8 cellular contexts compared by ENCODE assay signal in genomic region chr12:46473634-46474201, GRCh38.
A peak's percentile ranks its signal among the peaks of the same experiment; 100 is the strongest.
DNase-seq lines count a peak whose midpoint lies in the region; ATAC-seq and TF ChIP-seq lines count a peak whose summit lies in the region.

No MANE protein-coding gene starts in this region.

- H3K36me3 Mint-ChIP-seq in activated CD4-positive, alpha-beta T cell treated with anti-CD3 and anti-CD28 coated beads for 36 hours (ENCODE audit: low read depth), result no peaks in the 10 kb centered on the region
- no peaks in the 10 kb centered on the region for H3K36me3 Mint-ChIP-seq in H9 (ENCODE audit: insufficient read depth in 1 of 3, low read depth in 3 of 3)
- H3K36me3 Mint-ChIP-seq in WTC11, result no peaks in the 10 kb centered on the region
- H3K36me3 Mint-ChIP-seq in progenitor cell of endocrine pancreas (ENCODE audit: insufficient read depth), result no peaks in the 10 kb centered on the region

- no peak overlapping the region for H2BK15ac ChIP-seq in H9 (ENCODE audit: low read depth, low read length)

- H3K23me2 ChIP-seq in H9 (ENCODE audit: insufficient read length, low read depth, low read length, poor library complexity, severe bottlenecking), result no peaks in the 10 kb centered on the region

- no peak overlapping the region for H3K27ac ChIP-seq in H9 (ENCODE audit: insufficient read length, low read depth, low read length)

- H3K4me3 Mint-ChIP-seq in activated CD4-positive, alpha-beta T cell treated with anti-CD3 and anti-CD28 coated beads for 36 hours, result no peak overlapping the region
- no peak overlapping the region for H3K4me3 Mint-ChIP-seq in H9
- no peak overlapping the region for H3K4me3 Mint-ChIP-seq in WTC11
- peak overlapping the region; percentile 35 for H3K4me3 Mint-ChIP-seq in progenitor cell of endocrine pancreas (ENCODE audit: low read depth)

- H3K9ac ChIP-seq in H9 (ENCODE audit: extremely low read depth, insufficient read length, low read length), result no peak overlapping the region

- H3K27ac Mint-ChIP-seq in activated CD4-positive, alpha-beta T cell treated with anti-CD3 and anti-CD28 coated beads for 36 hours, result peak overlapping the region; percentile 69
- H3K27ac Mint-ChIP-seq in H9, result peak overlapping the region in 2 of 3 experiments; percentile 80 to 95; a peak in 5 of 7 replicates
- peak overlapping the region; percentile 73 for H3K27ac Mint-ChIP-seq in WTC11
- H3K27ac Mint-ChIP-seq in progenitor cell of endocrine pancreas, result peak overlapping the region; percentile 98

- H3K4me3 ChIP-seq in MG63, result no peak overlapping the region

- H4K91ac ChIP-seq in H9 (ENCODE audit: insufficient read length, low read depth, low read length), result no peak overlapping the region

- H3K9me3 ChIP-seq in H9 (ENCODE audit: control insufficient read depth, low read depth, low read length) (no peaks in the 10 kb centered on the region), MG63 (no peaks in the 10 kb centered on the region; the same call in 1 of the 2 replicates)

- no peak overlapping the region for H4K5ac ChIP-seq in H9 (ENCODE audit: insufficient read length, low read depth, low read length)

- H2BK12ac ChIP-seq in H9 (ENCODE audit: insufficient read length, low read depth, low read length), result no peak overlapping the region

- H4K20me1 ChIP-seq in H9 (ENCODE audit: control insufficient read depth, insufficient read depth, insufficient read length), result no peaks in the 10 kb centered on the region

- no peak overlapping the region for H3K18ac ChIP-seq in H9 (ENCODE audit: insufficient read length, low read depth, low read length)

- H3K9me3 Mint-ChIP-seq in activated CD4-positive, alpha-beta T cell treated with anti-CD3 and anti-CD28 coated beads for 36 hours (ENCODE audit: low read depth), result no peaks in the 10 kb centered on the region
- H3K9me3 Mint-ChIP-seq in H9, result no peaks in the 10 kb centered on the region
- no peaks in the 10 kb centered on the region for H3K9me3 Mint-ChIP-seq in WTC11
- H3K9me3 Mint-ChIP-seq in progenitor cell of endocrine pancreas (ENCODE audit: low read depth), result no peaks in the 10 kb centered on the region

- H3K79me1 ChIP-seq in H9 (ENCODE audit: insufficient read depth, low read depth, low read length, poor library complexity, severe bottlenecking), result no peaks in the 10 kb centered on the region

- H3K23ac ChIP-seq in H9 (ENCODE audit: insufficient read length, low read depth, low read length), result no peak overlapping the region

- intact Hi-C loops in activated CD4-positive, alpha-beta T cell treated with anti-CD3 and anti-CD28 coated beads for 36 hours (cut with DNase I, micrococcal nuclease), result loop anchor here in 1 of 2 experiments (5.0 kb wide), 1 partner anchor 44 kb away; no protein-coding TSS in a partner anchor

- no peaks in the 10 kb centered on the region for H3K79me2 ChIP-seq in H9 (ENCODE audit: insufficient read depth, low read length)

- DNase-seq in activated CD4-positive, alpha-beta T cell treated with anti-CD3 and anti-CD28 coated beads for 36 hours, result no peak
- no peak for DNase-seq in activated CD4-positive, alpha-beta T cell treated with anti-CD3 and anti-CD28 coated beads for 4 hours
- DNase-seq in H9 (no peak), MG63 (peak; percentile 93), WTC11 (ENCODE audit: low spot score) (no peak), globus pallidus (ENCODE audit: low spot score) (peak; percentile 37), progenitor cell of endocrine pancreas (ENCODE audit: low spot score, unreplicated experiment) (no peak)
- DNase-seq in activated effector memory CD4-positive, alpha-beta T cell treated with anti-CD3 and anti-CD28 coated beads, Interleukin-2, amount 50 U/mL, for 16 hours, result no peak

- peaks cover 4% of the 10 kb centered on the region for H3K36me3 ChIP-seq in MG63

- no peak overlapping the region for H2BK120ac ChIP-seq in H9 (ENCODE audit: low read depth, low read length, poor library complexity, severe bottlenecking)

- H3T11ph ChIP-seq in H9 (ENCODE audit: low read length), result no peak overlapping the region

- H2AK5ac ChIP-seq in H9 (ENCODE audit: insufficient read length, low read length), result no peak overlapping the region

- no peak overlapping the region for H2AFZ ChIP-seq in H9 (ENCODE audit: low read length)

- TF ChIP-seq CTCF in H9 (conservative IDR thresholded peaks at IDR 0.05) (no peak), WTC11 (IDR thresholded peaks at IDR 0.05) (no peak), progenitor cell of endocrine pancreas (IDR thresholded peaks at IDR 0.05; ENCODE audit: unreplicated experiment) (no peak)

- H3K4ac ChIP-seq in H9 (ENCODE audit: low read depth, low read length), result no peak overlapping the region

- no peaks in the 10 kb centered on the region; the same call in 1 of the 2 replicates for H3K4me1 ChIP-seq in H9 (ENCODE audit: insufficient read depth, low read length)

- no peak overlapping the region for H3K56ac ChIP-seq in H9 (ENCODE audit: insufficient read length, low read depth, low read length)

- no peak overlapping the region for H2BK5ac ChIP-seq in H9 (ENCODE audit: insufficient read length, low read length)

- H3K4me1 Mint-ChIP-seq in activated CD4-positive, alpha-beta T cell treated with anti-CD3 and anti-CD28 coated beads for 36 hours, result peaks cover 19% of the 10 kb centered on the region
- H3K4me1 Mint-ChIP-seq in H9, result peaks cover 11 to 14% of the 10 kb centered on the region in 2 experiments
- peaks cover 18% of the 10 kb centered on the region for H3K4me1 Mint-ChIP-seq in WTC11
- H3K4me1 Mint-ChIP-seq in progenitor cell of endocrine pancreas (ENCODE audit: low read depth), result peaks cover 11% of the 10 kb centered on the region

- no peaks in the 10 kb centered on the region for H3K27me3 Mint-ChIP-seq in activated CD4-positive, alpha-beta T cell treated with anti-CD3 and anti-CD28 coated beads for 36 hours
- H3K27me3 Mint-ChIP-seq in H9 (ENCODE audit: low read depth) (no peaks in the 10 kb centered on the region), WTC11 (ENCODE audit: low read depth) (no peaks in the 10 kb centered on the region), progenitor cell of endocrine pancreas (no peaks in the 10 kb centered on the region)

- POLR2A ChIA-PET in activated CD4-positive, alpha-beta T cell treated with anti-CD3 and anti-CD28 coated beads for 36 hours (lab: Charles Lee), result no interaction called here
- POLR2A ChIA-PET in WTC11 (lab: Charles Lee), result no interaction called here

- no peak overlapping the region for H3K14ac ChIP-seq in H9 (ENCODE audit: insufficient read depth, low read length)

- CTCF ChIA-PET in activated CD4-positive, alpha-beta T cell treated with anti-CD3 and anti-CD28 coated beads for 36 hours (lab: Charles Lee), result interaction anchor here (1.4 kb wide), 1 partner anchor 72 kb away, joined by 3 read pairs; no protein-coding TSS in a partner anchor
- CTCF ChIA-PET in WTC11 (lab: Charles Lee), result no interaction called here

- H3K27me3 ChIP-seq in H9 (ENCODE audit: insufficient read depth, low read length) (no peaks in the 10 kb centered on the region), MG63 (no peaks in the 10 kb centered on the region)

- no CpG with 5 or more reads among the region's 8 CpGs for WGBS in H9 (ENCODE audit: extremely low coverage, insufficient read length, low lambda C conversion rate)

- H4K8ac ChIP-seq in H9 (replicated peaks; ENCODE audit: insufficient read length, low read depth, low read length), result no peak overlapping the region

- no peak overlapping the region for H2BK20ac ChIP-seq in H9 (ENCODE audit: low read depth, low read length, poor library complexity, severe bottlenecking)

- H3K4me2 ChIP-seq in H9 (ENCODE audit: insufficient read depth, insufficient read length, low read length), result no peak overlapping the region

- no peak for ATAC-seq in activated CD4-positive, alpha-beta T cell treated with anti-CD3 and anti-CD28 coated beads for 36 hours
- peak; percentile 53; the same call in 1 of the 2 replicates for ATAC-seq in WTC11

TF ChIP-seq in WTC11, 78 proteins besides CTCF, POLR2A, EP300 and RAD21:
- TF ChIP-seq GABPB1 (CRISPR knock-in tag; IDR thresholded peaks at IDR 0.05) (peak; percentile 66; the same call in 1 of the 2 replicates), ELF4 (CRISPR knock-in tag; IDR thresholded peaks at IDR 0.05; ENCODE audit: low read depth) (no peak)

Comparison
In these comparisons a context has a peak if more than half of its experiments do, and no peak if none do; other contexts are left out.
1. DNase-seq: peak in MG63 (single experiment) and globus pallidus (single experiment); none in activated CD4-positive, alpha-beta T cell treated with anti-CD3 and anti-CD28 coated beads for 36 hours (single experiment), activated CD4-positive, alpha-beta T cell treated with anti-CD3 and anti-CD28 coated beads for 4 hours (0 of 2), H9 (single experiment), WTC11 (single experiment), progenitor cell of endocrine pancreas (single experiment) and activated effector memory CD4-positive, alpha-beta T cell treated with anti-CD3 and anti-CD28 coated beads, Interleukin-2, amount 50 U/mL, for 16 hours (single experiment).
2. Peak in every context shown above with its lines, with median percentiles within 50 percentile points of each other: H3K27ac Mint-ChIP-seq.